Comparison of ENCODE assay signal across 25 cellular contexts in the genomic region with DNA sequence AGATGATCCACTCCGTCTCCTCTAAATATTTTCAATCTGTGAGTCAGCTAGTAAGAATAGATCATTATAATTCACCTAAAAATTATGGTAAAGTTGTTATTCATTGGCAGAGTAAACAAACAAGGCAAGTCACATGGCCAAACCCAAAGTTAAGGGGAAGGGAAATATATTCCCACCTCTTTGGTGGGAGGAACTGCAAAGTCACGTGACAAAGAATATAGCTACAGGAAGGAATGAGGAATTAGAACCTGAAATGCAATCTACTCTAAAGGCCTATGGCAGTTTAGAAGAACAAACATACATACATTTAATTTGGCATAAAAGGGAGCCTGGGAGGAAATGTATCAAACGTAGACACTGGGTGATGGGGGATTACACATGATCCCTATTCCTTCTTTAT. TPM values are rescaled to one million over a fixed set of nuclear protein-coding genes. Genes with fewer than 3 reads are reported as not detected.
"Had no signal": no experiment of that assay in that cellular context is flagged by ENCODE, and none has a peak within 500 bp of the region (broad histone marks: within the 10 kb centered on the region; RNA-seq: fewer than 3 reads in every experiment).

No MANE protein-coding gene starts in this region.

- H3K9ac ChIP-seq: SK-N-SH had no signal

- H3K4me3 ChIP-seq: MG63 had no signal

- H3K4me2 ChIP-seq: SK-N-SH had no signal

- DNase-seq: Karpas-422, KG1, MG63, NCI-H1048, NCI-H1105, NCI-H1417, NCI-H1436 treated with DMSO at 0.1 percent for 48 hours, NCI-H1694 treated with DMSO at 0.1 percent for 48 hours, NCI-H1930, NCI-H2081, NCI-H2107, NCI-H2227 treated with DMSO at 0.1 percent for 48 hours, NCI-H524, NCI-H526 treated with DMSO at 0.1 percent for 48 hours, NCI-H748 treated with DMSO at 0.1 percent for 48 hours, PC-3, SHP77, SK-N-SH, SW 1271, T-cell had no signal

- ATAC-seq: Panc1, PC-3, T-cell had no signal

- H3K27me3 ChIP-seq: MG63 had no signal

- H3K27ac ChIP-seq: HL-60, RWPE1 had no signal

- H3K36me3 ChIP-seq: MG63 had no signal

- H3K9me3 ChIP-seq: MG63, SK-N-SH had no signal

RNA-seq across cellular contexts. Expression of a gene that starts 48.9 kb away (rescaled TPM):
- total RNA-seq: OCI-LY7, SK-MEL-5 had no signal
